ENCODE assay signal across 15 cellular contexts in the genomic region with DNA sequence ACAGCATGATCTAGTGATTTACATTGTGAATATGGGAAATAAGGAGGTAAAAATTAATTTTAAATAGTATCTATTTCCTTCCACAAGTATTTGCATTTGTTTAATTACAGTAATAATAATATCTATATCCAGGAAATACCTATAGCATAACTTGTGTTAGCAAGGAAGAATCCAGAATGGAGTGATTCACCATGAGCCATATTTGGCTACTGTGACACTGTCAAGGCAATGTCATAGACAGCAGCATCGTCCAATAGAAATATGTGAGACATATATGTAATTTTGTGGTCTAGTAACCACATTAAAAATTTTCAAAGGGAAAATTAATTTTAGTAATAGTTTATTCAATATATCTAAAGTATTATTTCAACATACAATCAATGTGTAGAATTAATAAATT. TPM values are rescaled to one million over a fixed set of nuclear protein-coding genes. Genes with fewer than 3 reads are reported as not detected.
DNase-seq lines count a peak whose midpoint lies in the region; ATAC-seq, FAIRE-seq and TF ChIP-seq lines count a peak whose summit lies in the region.
"Had no signal": no experiment of that assay in that cellular context is flagged by ENCODE, and none has a peak within 500 bp of the region (broad histone marks: within the 10 kb centered on the region; RNA-seq: fewer than 3 reads in every experiment).

No MANE protein-coding gene starts in this region.

- intact Hi-C loops in heart right ventricle (cut with DNase I) (no loop called here), left ventricle myocardium superior (cut with micrococcal nuclease) (no loop called here), upper lobe of right lung (cut with DNase I) (no loop called here), left colon (cut with DNase I, micrococcal nuclease) (no loop called here)

- FAIRE-seq in frontal cortex (lab: Jason Lieb, UNC) (peak; percentile 36), D721Med (lab: Jason Lieb, UNC) (no peak)
- FAIRE-seq: GM18507, HTR-8/SVneo had no signal

- TF ChIP-seq CTCF in heart right ventricle (IDR thresholded peaks at IDR 0.05) = no peak
- no peak for TF ChIP-seq CTCF in upper lobe of right lung (IDR thresholded peaks at IDR 0.05)
- no peak for TF ChIP-seq CTCF in D721Med (IDR thresholded peaks at IDR 0.05; ENCODE audit: insufficient read depth, missing control alignments)

- H3K4me3 ChIP-seq in heart right ventricle (no peak overlapping the region), adipocyte (ENCODE audit: low read length) (peak overlapping the region; percentile 61), upper lobe of right lung (no peak overlapping the region)

- no peak for DNase-seq in heart right ventricle
- no peak for DNase-seq in left ventricle myocardium superior
- DNase-seq in adipocyte (ENCODE audit: low read depth) = peak; percentile 61
- DNase-seq in frontal cortex (ENCODE audit: low spot score in 2 of 2) = no peak
- DNase-seq in upper lobe of right lung = no peak
- no peak for DNase-seq in activated naive CD4-positive, alpha-beta T cell (lab: John Stamatoyannopoulos, UW)
- DNase-seq in left colon = no peak
- no peak for DNase-seq in D721Med (ENCODE audit: insufficient read length, low spot score)
- DNase-seq: activated T-cell treated with anti-CD3 and anti-CD28 coated beads, Interleukin-2, amount 50 U/mL, for 24 hours; DND-41; NCI-H1930; nucleus accumbens; stimulated activated CD4-positive, alpha-beta T cell treated with anti-CD3 and anti-CD28 coated beads, Interleukin-4, amount 100 ng/mL, for 4 hours had no signal

- H3K9ac ChIP-seq in adipocyte (ENCODE audit: low read length) = peak overlapping the region; percentile 61

- 46 to 66% methylated on average over 1 of the region's 1 CpG for WGBS in heart right ventricle, 2 donors

- H3K36me3 ChIP-seq in heart right ventricle (peaks cover 0 to 30% (median 0%) of the 10 kb centered on the region in 9 donors), adipocyte (ENCODE audit: control insufficient read depth, insufficient read depth, low read length, severe bottlenecking) (peaks cover 5% of the 10 kb centered on the region), upper lobe of right lung (peaks cover 7% of the 10 kb centered on the region)

- H3K27ac ChIP-seq in heart right ventricle = peak overlapping the region in 8 of 10 donors; percentile 36 to 77 (median 60)
- H3K27ac ChIP-seq in upper lobe of right lung = peak overlapping the region; percentile 45

- ATAC-seq in heart right ventricle (no peak), left ventricle myocardium superior (no peak), upper lobe of right lung (no peak), left colon (no peak)

- no peaks in the 10 kb centered on the region for H3K27me3 ChIP-seq in heart right ventricle
- no peaks in the 10 kb centered on the region for H3K27me3 ChIP-seq in adipocyte (replicated peaks; ENCODE audit: control insufficient read depth, insufficient read depth, low read length)
- no peaks in the 10 kb centered on the region for H3K27me3 ChIP-seq in upper lobe of right lung

- H3K4me1 ChIP-seq in heart right ventricle (peaks cover 5 to 62% (median 39%) of the 10 kb centered on the region in 9 donors), adipocyte (ENCODE audit: control insufficient read depth, insufficient read depth, low read length) (peaks cover 60% of the 10 kb centered on the region), upper lobe of right lung (peaks cover 31% of the 10 kb centered on the region)

- H3K9me3 ChIP-seq in heart right ventricle (peaks cover 0 to 6% (median 0%) of the 10 kb centered on the region in 11 donors), adipocyte (ENCODE audit: control insufficient read depth, low read length) (peaks cover 3% of the 10 kb centered on the region), upper lobe of right lung (no peaks in the 10 kb centered on the region)

RNA-seq across cellular contexts. Expression of a gene that starts 22.1 kb away (rescaled TPM):
- total RNA-seq in heart right ventricle = 10 to 100 TPM; 13.1 to 24.4 (median 15.4) TPM
- polyA plus RNA-seq in heart right ventricle = 1 to 10 TPM; 5.6 to 6.6 TPM
- total RNA-seq in left ventricle myocardium superior = 20.2 TPM
- total RNA-seq in frontal cortex = 34.2 TPM
- total RNA-seq in upper lobe of right lung = 29.8 TPM
- 10 to 100 TPM; 40.2 to 45.0 TPM for total RNA-seq in left colon

RNA-seq across cellular contexts. Expression of a gene that starts 22.3 kb away (rescaled TPM):
- total RNA-seq in heart right ventricle (10 to 100 TPM; 10.1 to 16.5 (median 13.6) TPM), left ventricle myocardium superior (17.4 TPM), frontal cortex (22.0 TPM), upper lobe of right lung (9.4 TPM), left colon (10 to 100 TPM; 10.2 to 12.3 TPM)
- polyA plus RNA-seq in heart right ventricle = 1 to 10 TPM; 2.9 to 9.9 TPM
